24 cellular contexts compared by ENCODE assay signal in genomic region chr11:123458501-123458900, GRCh38.
"Had no signal": no experiment of that assay in that cellular context is flagged by ENCODE, and none has a peak within 500 bp of the region (broad histone marks: within the 10 kb centered on the region; RNA-seq: fewer than 3 reads in every experiment).

No MANE protein-coding gene starts in this region.

- H3K27me3 ChIP-seq: body of pancreas, cardiac muscle cell, esophagus squamous epithelium, gastrocnemius medialis, neural progenitor cell, transverse colon had no signal

- H3K27ac Mint-ChIP-seq: activated naive CD8-positive, alpha-beta T cell; endodermal cell; mesothelial cell of epicardium; neural progenitor cell; stimulated activated naive CD8-positive, alpha-beta T cell treated with anti-CD3 and anti-CD28 coated beads, Interleukin-15, amount 100 ng/mL, for 72 hours had no signal

- H3K4me1 ChIP-seq: transverse colon had no signal

- DNase-seq: activated CD4-positive, alpha-beta T cell treated with anti-CD3 and anti-CD28 coated beads, Interleukin-2, amount 50 U/mL, for 1 hour; activated gamma-delta T cell treated with Interleukin-2 at 50 U/mL for 16 hours; anterior cingulate cortex; body of pancreas; cortex of kidney; endodermal cell; esophagus squamous epithelium; gastrocnemius medialis; head of caudate nucleus; left ventricle myocardium superior; mammary epithelial cell; naive thymus-derived CD8-positive, alpha-beta T cell; small intestine; stimulated activated CD4-positive, alpha-beta T cell treated with anti-CD3 and anti-CD28 coated beads, Interleukin-2, amount 100 ng/mL, for 24 hours; stimulated activated naive CD8-positive, alpha-beta T cell treated with anti-CD3 and anti-CD28 coated beads, Interleukin-15, amount 100 ng/mL, for 72 hours; transverse colon had no signal

- H3K4me3 Mint-ChIP-seq: activated naive CD8-positive, alpha-beta T cell; endodermal cell; mesothelial cell of epicardium; naive thymus-derived CD8-positive, alpha-beta T cell; neural progenitor cell; stimulated activated effector memory CD8-positive, alpha-beta T cell treated with anti-CD3 and anti-CD28 coated beads, Interleukin-12 subunit alpha, Interleukin-12 subunit beta, amount 100 ng/mL, for 72 hours; stimulated activated naive CD8-positive, alpha-beta T cell treated with anti-CD3 and anti-CD28 coated beads, Interleukin-15, amount 100 ng/mL, for 72 hours had no signal

- H3K4me3 ChIP-seq: body of pancreas, cardiac muscle cell, esophagus squamous epithelium, gastrocnemius medialis, neural progenitor cell, transverse colon had no signal

- H3K27ac ChIP-seq: gastrocnemius medialis, neural progenitor cell, VCaP had no signal

- H3K9me3 ChIP-seq: body of pancreas, esophagus squamous epithelium, gastrocnemius medialis, transverse colon had no signal

- H3K27me3 Mint-ChIP-seq: activated naive CD8-positive, alpha-beta T cell; naive thymus-derived CD8-positive, alpha-beta T cell; stimulated activated naive CD8-positive, alpha-beta T cell treated with anti-CD3 and anti-CD28 coated beads, Interleukin-15, amount 100 ng/mL, for 72 hours had no signal

- ATAC-seq: activated CD4-positive, CD25-positive, alpha-beta regulatory T cell treated with anti-CD3 and anti-CD28 coated beads, Interleukin-2, amount 50 U/mL, for 24 hours; body of pancreas; gastrocnemius medialis; left ventricle myocardium superior; naive thymus-derived CD8-positive, alpha-beta T cell; sciatic nerve; stimulated activated effector memory CD8-positive, alpha-beta T cell treated with anti-CD3 and anti-CD28 coated beads, Interleukin-12 subunit alpha, Interleukin-12 subunit beta, amount 100 ng/mL, for 72 hours; stimulated activated naive CD8-positive, alpha-beta T cell treated with anti-CD3 and anti-CD28 coated beads, Interleukin-15, amount 100 ng/mL, for 72 hours had no signal

- H3K9me3 Mint-ChIP-seq: endodermal cell; mesothelial cell of epicardium; naive thymus-derived CD8-positive, alpha-beta T cell; neural progenitor cell; stimulated activated effector memory CD8-positive, alpha-beta T cell treated with anti-CD3 and anti-CD28 coated beads, Interleukin-12 subunit alpha, Interleukin-12 subunit beta, amount 100 ng/mL, for 72 hours; stimulated activated naive CD8-positive, alpha-beta T cell treated with anti-CD3 and anti-CD28 coated beads, Interleukin-15, amount 100 ng/mL, for 72 hours had no signal

- H3K36me3 Mint-ChIP-seq: activated naive CD8-positive, alpha-beta T cell; mesothelial cell of epicardium; naive thymus-derived CD8-positive, alpha-beta T cell had no signal

- H3K36me3 ChIP-seq: cardiac muscle cell, esophagus squamous epithelium, gastrocnemius medialis, neural progenitor cell, transverse colon had no signal

- H3K4me1 Mint-ChIP-seq: mesothelial cell of epicardium had no signal
